In genomic region chr6:119484598-119484997, GRCh38 we compare ENCODE assay signal across 1 cellular context.
TF ChIP-seq lines count a peak whose summit lies in the region.

No MANE protein-coding gene starts in this region.

TF ChIP-seq in IMR-90, 13 proteins besides CTCF, POLR2A, EP300 and RAD21 (continued from another document):
- TF ChIP-seq FOS (IDR thresholded peaks at IDR 0.05; ENCODE audit: low read depth, low read length): 0 out of 2 replicates have a peak, but pooled peaks have one; percentile 28
- TF ChIP-seq ELK1 (IDR thresholded peaks at IDR 0.05; ENCODE audit: borderline replicate concordance, low read depth, low read length): no peak
- no peak for TF ChIP-seq MAZ (IDR thresholded peaks at IDR 0.05; ENCODE audit: borderline replicate concordance, low read depth, low read length)
- no peak for TF ChIP-seq USF2 (IDR thresholded peaks at IDR 0.05; ENCODE audit: low read depth, low read length)
- peak; percentile 42; the same call in 1 of the 2 replicates for TF ChIP-seq MXI1 (IDR thresholded peaks at IDR 0.05; ENCODE audit: borderline replicate concordance, low read depth, low read length)
- TF ChIP-seq BHLHE40 (IDR thresholded peaks at IDR 0.05; ENCODE audit: low read depth, low read length): peak; percentile 11; the same call in 1 of the 2 replicates
- TF ChIP-seq NFE2L2 (IDR thresholded peaks at IDR 0.05; ENCODE audit: low read depth, low read length): no peak
- no peak for TF ChIP-seq CHD1 (IDR thresholded peaks at IDR 0.05; ENCODE audit: low read depth, low read length)
- TF ChIP-seq RFX5 (IDR thresholded peaks at IDR 0.05; ENCODE audit: low read depth, low read length): no peak
- TF ChIP-seq SMC3 (IDR thresholded peaks at IDR 0.05; ENCODE audit: low read depth, low read length): no peak
TF ChIP-seq in IMR-90: peak in this region for 5.
